ENCODE assay signal across 13 cellular contexts in the genomic region with DNA sequence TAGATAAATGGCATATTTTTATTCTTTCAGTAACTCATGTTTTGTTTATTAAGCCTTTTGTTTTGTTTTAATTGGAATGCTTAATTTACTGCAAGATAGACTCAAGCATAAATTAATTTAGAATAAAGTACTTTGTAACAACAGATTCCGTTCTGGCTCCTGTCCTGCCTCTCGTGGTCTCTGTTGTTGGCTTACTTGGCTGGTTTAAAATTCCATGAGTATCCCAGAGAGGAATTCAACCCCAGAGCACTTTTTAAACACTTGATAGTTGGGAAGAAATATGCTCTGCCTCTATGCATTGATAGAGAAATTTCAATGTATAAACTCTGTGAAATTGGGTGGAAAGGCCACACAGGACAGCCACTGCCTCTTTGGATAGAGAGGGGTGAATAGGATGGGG.
DNase-seq lines count a peak whose midpoint lies in the region; ATAC-seq and TF ChIP-seq lines count a peak whose summit lies in the region.
"Had no signal": no experiment of that assay in that cellular context is flagged by ENCODE, and none has a peak within 500 bp of the region (broad histone marks: within the 10 kb centered on the region; RNA-seq: fewer than 3 reads in every experiment).

No MANE protein-coding gene starts in this region.

- no peak overlapping the region for H3K27ac Mint-ChIP-seq in CD14-positive monocyte
- H3K27ac Mint-ChIP-seq: activated CD4-positive, alpha-beta T cell treated with anti-CD3 and anti-CD28 coated beads, Interleukin-2, amount 10 ng/mL, durations not matched to agents 7 days and 5 days; mesothelial cell of epicardium had no signal

- no peak overlapping the region for H3K4me3 ChIP-seq in muscle layer of colon (ENCODE audit: low read depth in 1 of 2, low read length in 2 of 2)
- H3K4me3 ChIP-seq in tibial artery, result no peak overlapping the region
- H3K4me3 ChIP-seq in WERI-Rb-1 (ENCODE audit: low read depth, low read length), result no peak overlapping the region

- H3K4me1 Mint-ChIP-seq in CD14-positive monocyte, result no peaks in the 10 kb centered on the region
- H3K4me1 Mint-ChIP-seq: activated CD4-positive, alpha-beta T cell treated with anti-CD3 and anti-CD28 coated beads, Interleukin-2, amount 10 ng/mL, durations not matched to agents 7 days and 5 days had no signal

- peaks cover 0 to 2% (median 1%) of the 10 kb centered on the region in 3 donors for H3K27me3 Mint-ChIP-seq in CD14-positive monocyte (ENCODE audit: low read depth in 3 of 3)
- H3K27me3 Mint-ChIP-seq: activated CD4-positive, alpha-beta T cell treated with anti-CD3 and anti-CD28 coated beads, Interleukin-2, amount 10 ng/mL, durations not matched to agents 7 days and 5 days; progenitor cell of endocrine pancreas had no signal

- TF ChIP-seq CTCF in tibial artery (IDR thresholded peaks at IDR 0.05) (no peak), CD14-positive monocyte (IDR thresholded peaks at IDR 0.05) (no peak), WERI-Rb-1 (IDR thresholded peaks at IDR 0.05; ENCODE audit: low read depth, low read length) (no peak)

- no peak for ATAC-seq in stimulated activated naive CD8-positive, alpha-beta T cell treated with anti-CD3 and anti-CD28 coated beads, Interleukin-15, Interleukin-2, amounts not matched to agents 100 U/mL and 50 U/mL, for 24 hours

- peak overlapping the region; percentile 61 for H3K27ac ChIP-seq in muscle layer of colon (ENCODE audit: low read depth, low read length)
- H3K27ac ChIP-seq in tibial artery, result peak overlapping the region; percentile 65 to 68
- no peak overlapping the region for H3K27ac ChIP-seq in WERI-Rb-1

- peaks cover 41% of the 10 kb centered on the region for H3K4me1 ChIP-seq in muscle layer of colon (ENCODE audit: insufficient read depth, low read length)
- peaks cover 0 to 61% (median 49%) of the 10 kb centered on the region in 4 donors for H3K4me1 ChIP-seq in tibial artery

- H3K9ac ChIP-seq in muscle layer of colon (ENCODE audit: low read length), result no peak overlapping the region

- peaks cover 12% of the 10 kb centered on the region for H3K36me3 ChIP-seq in muscle layer of colon (ENCODE audit: insufficient read depth, low read length)
- peaks cover 0 to 9% (median under 1%) of the 10 kb centered on the region in 3 donors for H3K36me3 ChIP-seq in tibial artery
- H3K36me3 ChIP-seq in WERI-Rb-1, result peaks cover 42% of the 10 kb centered on the region

- intact Hi-C loops in tibial artery (cut with DNase I; ENCODE audit: low total_unique reads), result no loop called here
- intact Hi-C loops in CD14-positive monocyte (cut with micrococcal nuclease), result no loop called here

- peaks cover 1 to 8% (median 5%) of the 10 kb centered on the region in 7 donors for H3K9me3 Mint-ChIP-seq in CD14-positive monocyte
- H3K9me3 Mint-ChIP-seq: activated CD4-positive, alpha-beta T cell treated with anti-CD3 and anti-CD28 coated beads, Interleukin-2, amount 10 ng/mL, durations not matched to agents 7 days and 5 days; mesothelial cell of epicardium had no signal

- DNase-seq in M059J (ENCODE audit: low read depth) (peak; percentile 68), dedifferentiated amniotic fluid mesenchymal stem cell (ENCODE audit: extremely low spot score) (peak; percentile 63), tibial artery (no peak), CD14-positive monocyte (ENCODE audit: low spot score) (no peak), NCI-H1694 treated with DMSO at 0.1 percent for 48 hours (lab: John Stamatoyannopoulos, UW) (no peak), WERI-Rb-1 (no peak)
- no peak for DNase-seq in stimulated activated naive CD8-positive, alpha-beta T cell treated with anti-CD3 and anti-CD28 coated beads, Interleukin-15, Interleukin-2, amounts not matched to agents 100 U/mL and 50 U/mL, for 24 hours
- DNase-seq: activated CD4-positive, alpha-beta T cell treated with anti-CD3 and anti-CD28 coated beads, Interleukin-2, amount 10 ng/mL, durations not matched to agents 7 days and 5 days; NCI-H2227 treated with DMSO at 0.1 percent for 48 hours; stimulated activated naive CD4-positive, alpha-beta T cell had no signal

- H3K4me3 Mint-ChIP-seq in CD14-positive monocyte, result no peak overlapping the region
- H3K4me3 Mint-ChIP-seq: activated CD4-positive, alpha-beta T cell treated with anti-CD3 and anti-CD28 coated beads, Interleukin-2, amount 10 ng/mL, durations not matched to agents 7 days and 5 days; mesothelial cell of epicardium had no signal

- H3K27me3 ChIP-seq in muscle layer of colon (ENCODE audit: control insufficient read depth in 1 of 2, insufficient read depth in 2 of 2, low read length in 2 of 2), result no peaks in the 10 kb centered on the region
- H3K27me3 ChIP-seq in tibial artery, result no peaks in the 10 kb centered on the region
- H3K27me3 ChIP-seq in WERI-Rb-1 (ENCODE audit: insufficient read depth, low read depth, severe bottlenecking), result no peaks in the 10 kb centered on the region

- H3K36me3 Mint-ChIP-seq in CD14-positive monocyte, result peaks cover 43 to 55% of the 10 kb centered on the region in 2 donors

- H3K9me3 ChIP-seq in muscle layer of colon (ENCODE audit: low read length) (no peaks in the 10 kb centered on the region), tibial artery (no peaks in the 10 kb centered on the region), WERI-Rb-1 (ENCODE audit: severe bottlenecking) (no peaks in the 10 kb centered on the region)

Comparison
In these comparisons a context has a peak if more than half of its experiments do, and no peak if none do; other contexts are left out.
1. DNase-seq: peak in M059J (single experiment) and dedifferentiated amniotic fluid mesenchymal stem cell (single experiment); none in tibial artery (0 of 2), CD14-positive monocyte (single experiment), NCI-H1694 treated with DMSO at 0.1 percent for 48 hours (single experiment), stimulated activated naive CD8-positive, alpha-beta T cell treated with anti-CD3 and anti-CD28 coated beads, Interleukin-15, Interleukin-2, amounts not matched to agents 100 U/mL and 50 U/mL, for 24 hours (single experiment) and WERI-Rb-1 (single experiment).